1 cellular context compared by ENCODE assay signal in the genomic region with DNA sequence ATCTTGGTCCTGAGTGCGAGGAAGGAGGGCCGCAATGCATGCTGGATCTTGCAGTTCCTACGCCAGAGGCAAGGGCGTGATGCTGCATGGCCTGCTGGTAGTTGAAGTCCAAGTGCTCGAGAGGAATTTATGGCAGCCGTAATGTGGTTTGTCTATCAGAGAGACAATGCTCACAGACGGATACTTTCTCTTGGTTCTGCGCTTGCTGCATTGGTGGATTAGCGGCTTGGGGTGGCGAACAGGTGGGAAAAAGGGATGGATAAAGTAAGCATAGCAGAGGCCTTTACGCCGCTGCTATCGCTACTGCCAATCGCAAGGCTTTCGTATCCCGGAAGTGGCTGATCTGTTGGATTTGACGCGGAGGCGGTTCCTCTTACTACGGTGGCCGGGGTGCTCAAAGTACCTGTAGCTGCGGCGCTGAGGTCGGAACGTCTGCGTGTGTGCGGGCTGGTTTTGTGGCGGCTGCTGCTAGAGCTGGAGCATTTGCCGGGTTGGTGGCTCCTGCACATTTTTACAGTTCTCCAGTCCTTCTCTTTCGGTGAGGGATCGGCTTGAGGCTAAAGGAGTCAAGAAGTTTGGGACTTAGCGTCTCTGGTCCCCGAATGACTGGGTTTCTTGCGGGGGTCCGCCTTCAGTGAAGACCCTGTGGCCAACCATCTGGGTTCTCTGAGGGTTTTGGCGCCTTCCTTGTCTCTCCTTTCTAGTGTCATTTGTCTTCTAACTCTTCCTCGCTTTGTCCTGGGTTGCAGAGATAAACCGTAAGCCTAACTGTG.
TF ChIP-seq lines count a peak whose summit lies in the region.

A gene with protein sequence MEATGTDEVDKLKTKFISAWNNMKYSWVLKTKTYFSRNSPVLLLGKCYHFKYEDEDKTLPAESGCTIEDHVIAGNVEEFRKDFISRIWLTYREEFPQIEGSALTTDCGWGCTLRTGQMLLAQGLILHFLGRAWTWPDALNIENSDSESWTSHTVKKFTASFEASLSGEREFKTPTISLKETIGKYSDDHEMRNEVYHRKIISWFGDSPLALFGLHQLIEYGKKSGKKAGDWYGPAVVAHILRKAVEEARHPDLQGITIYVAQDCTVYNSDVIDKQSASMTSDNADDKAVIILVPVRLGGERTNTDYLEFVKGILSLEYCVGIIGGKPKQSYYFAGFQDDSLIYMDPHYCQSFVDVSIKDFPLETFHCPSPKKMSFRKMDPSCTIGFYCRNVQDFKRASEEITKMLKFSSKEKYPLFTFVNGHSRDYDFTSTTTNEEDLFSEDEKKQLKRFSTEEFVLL (plus strand): TSS at position 397 of the 773 bp plus-strand sequence. CDS start 19,655 bp downstream, outside the sequence.

TF ChIP-seq in GM12878, 131 proteins besides CTCF, POLR2A, EP300 and RAD21 (continued from another document and continues in another):
- TF ChIP-seq, protein P1, sequence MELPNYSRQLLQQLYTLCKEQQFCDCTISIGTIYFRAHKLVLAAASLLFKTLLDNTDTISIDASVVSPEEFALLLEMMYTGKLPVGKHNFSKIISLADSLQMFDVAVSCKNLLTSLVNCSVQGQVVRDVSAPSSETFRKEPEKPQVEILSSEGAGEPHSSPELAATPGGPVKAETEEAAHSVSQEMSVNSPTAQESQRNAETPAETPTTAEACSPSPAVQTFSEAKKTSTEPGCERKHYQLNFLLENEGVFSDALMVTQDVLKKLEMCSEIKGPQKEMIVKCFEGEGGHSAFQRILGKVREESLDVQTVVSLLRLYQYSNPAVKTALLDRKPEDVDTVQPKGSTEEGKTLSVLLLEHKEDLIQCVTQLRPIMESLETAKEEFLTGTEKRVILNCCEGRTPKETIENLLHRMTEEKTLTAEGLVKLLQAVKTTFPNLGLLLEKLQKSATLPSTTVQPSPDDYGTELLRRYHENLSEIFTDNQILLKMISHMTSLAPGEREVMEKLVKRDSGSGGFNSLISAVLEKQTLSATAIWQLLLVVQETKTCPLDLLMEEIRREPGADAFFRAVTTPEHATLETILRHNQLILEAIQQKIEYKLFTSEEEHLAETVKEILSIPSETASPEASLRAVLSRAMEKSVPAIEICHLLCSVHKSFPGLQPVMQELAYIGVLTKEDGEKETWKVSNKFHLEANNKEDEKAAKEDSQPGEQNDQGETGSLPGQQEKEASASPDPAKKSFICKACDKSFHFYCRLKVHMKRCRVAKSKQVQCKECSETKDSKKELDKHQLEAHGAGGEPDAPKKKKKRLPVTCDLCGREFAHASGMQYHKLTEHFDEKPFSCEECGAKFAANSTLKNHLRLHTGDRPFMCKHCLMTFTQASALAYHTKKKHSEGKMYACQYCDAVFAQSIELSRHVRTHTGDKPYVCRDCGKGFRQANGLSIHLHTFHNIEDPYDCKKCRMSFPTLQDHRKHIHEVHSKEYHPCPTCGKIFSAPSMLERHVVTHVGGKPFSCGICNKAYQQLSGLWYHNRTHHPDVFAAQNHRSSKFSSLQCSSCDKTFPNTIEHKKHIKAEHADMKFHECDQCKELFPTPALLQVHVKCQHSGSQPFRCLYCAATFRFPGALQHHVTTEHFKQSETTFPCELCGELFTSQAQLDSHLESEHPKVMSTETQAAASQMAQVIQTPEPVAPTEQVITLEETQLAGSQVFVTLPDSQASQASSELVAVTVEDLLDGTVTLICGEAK (IDR thresholded peaks at IDR 0.05; ENCODE audit: borderline replicate concordance) = peak; percentile 86; the same call in 1 of the 2 replicates
- TF ChIP-seq, protein P2, sequence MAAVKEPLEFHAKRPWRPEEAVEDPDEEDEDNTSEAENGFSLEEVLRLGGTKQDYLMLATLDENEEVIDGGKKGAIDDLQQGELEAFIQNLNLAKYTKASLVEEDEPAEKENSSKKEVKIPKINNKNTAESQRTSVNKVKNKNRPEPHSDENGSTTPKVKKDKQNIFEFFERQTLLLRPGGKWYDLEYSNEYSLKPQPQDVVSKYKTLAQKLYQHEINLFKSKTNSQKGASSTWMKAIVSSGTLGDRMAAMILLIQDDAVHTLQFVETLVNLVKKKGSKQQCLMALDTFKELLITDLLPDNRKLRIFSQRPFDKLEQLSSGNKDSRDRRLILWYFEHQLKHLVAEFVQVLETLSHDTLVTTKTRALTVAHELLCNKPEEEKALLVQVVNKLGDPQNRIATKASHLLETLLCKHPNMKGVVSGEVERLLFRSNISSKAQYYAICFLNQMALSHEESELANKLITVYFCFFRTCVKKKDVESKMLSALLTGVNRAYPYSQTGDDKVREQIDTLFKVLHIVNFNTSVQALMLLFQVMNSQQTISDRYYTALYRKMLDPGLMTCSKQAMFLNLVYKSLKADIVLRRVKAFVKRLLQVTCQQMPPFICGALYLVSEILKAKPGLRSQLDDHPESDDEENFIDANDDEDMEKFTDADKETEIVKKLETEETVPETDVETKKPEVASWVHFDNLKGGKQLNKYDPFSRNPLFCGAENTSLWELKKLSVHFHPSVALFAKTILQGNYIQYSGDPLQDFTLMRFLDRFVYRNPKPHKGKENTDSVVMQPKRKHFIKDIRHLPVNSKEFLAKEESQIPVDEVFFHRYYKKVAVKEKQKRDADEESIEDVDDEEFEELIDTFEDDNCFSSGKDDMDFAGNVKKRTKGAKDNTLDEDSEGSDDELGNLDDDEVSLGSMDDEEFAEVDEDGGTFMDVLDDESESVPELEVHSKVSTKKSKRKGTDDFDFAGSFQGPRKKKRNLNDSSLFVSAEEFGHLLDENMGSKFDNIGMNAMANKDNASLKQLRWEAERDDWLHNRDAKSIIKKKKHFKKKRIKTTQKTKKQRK (IDR thresholded peaks at IDR 0.05; ENCODE audit: low read depth, low read length) = no peak
- TF ChIP-seq EGR1 (IDR thresholded peaks at IDR 0.05; ENCODE audit: borderline replicate concordance in 1 of 2, low read depth in 2 of 2, low read length in 2 of 2) = peak in 1 of 2 experiments; percentile 78; a peak in 2 of 3 replicates
- TF ChIP-seq, protein P3, sequence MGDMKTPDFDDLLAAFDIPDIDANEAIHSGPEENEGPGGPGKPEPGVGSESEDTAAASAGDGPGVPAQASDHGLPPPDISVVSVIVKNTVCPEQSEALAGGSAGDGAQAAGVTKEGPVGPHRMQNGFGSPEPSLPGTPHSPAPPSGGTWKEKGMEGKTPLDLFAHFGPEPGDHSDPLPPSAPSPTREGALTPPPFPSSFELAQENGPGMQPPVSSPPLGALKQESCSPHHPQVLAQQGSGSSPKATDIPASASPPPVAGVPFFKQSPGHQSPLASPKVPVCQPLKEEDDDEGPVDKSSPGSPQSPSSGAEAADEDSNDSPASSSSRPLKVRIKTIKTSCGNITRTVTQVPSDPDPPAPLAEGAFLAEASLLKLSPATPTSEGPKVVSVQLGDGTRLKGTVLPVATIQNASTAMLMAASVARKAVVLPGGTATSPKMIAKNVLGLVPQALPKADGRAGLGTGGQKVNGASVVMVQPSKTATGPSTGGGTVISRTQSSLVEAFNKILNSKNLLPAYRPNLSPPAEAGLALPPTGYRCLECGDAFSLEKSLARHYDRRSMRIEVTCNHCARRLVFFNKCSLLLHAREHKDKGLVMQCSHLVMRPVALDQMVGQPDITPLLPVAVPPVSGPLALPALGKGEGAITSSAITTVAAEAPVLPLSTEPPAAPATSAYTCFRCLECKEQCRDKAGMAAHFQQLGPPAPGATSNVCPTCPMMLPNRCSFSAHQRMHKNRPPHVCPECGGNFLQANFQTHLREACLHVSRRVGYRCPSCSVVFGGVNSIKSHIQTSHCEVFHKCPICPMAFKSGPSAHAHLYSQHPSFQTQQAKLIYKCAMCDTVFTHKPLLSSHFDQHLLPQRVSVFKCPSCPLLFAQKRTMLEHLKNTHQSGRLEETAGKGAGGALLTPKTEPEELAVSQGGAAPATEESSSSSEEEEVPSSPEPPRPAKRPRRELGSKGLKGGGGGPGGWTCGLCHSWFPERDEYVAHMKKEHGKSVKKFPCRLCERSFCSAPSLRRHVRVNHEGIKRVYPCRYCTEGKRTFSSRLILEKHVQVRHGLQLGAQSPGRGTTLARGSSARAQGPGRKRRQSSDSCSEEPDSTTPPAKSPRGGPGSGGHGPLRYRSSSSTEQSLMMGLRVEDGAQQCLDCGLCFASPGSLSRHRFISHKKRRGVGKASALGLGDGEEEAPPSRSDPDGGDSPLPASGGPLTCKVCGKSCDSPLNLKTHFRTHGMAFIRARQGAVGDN (IDR thresholded peaks at IDR 0.05) = 0 out of 2 replicates have a peak, but pooled peaks have one; percentile 40
- TF ChIP-seq BACH1 (IDR thresholded peaks at IDR 0.05; ENCODE audit: borderline replicate concordance) = no peak
- TF ChIP-seq TAF1 (IDR thresholded peaks at IDR 0.05; ENCODE audit: borderline replicate concordance, low read depth, low read length) = peak; percentile 29; the same call in 1 of the 2 replicates
- TF ChIP-seq, protein P4, sequence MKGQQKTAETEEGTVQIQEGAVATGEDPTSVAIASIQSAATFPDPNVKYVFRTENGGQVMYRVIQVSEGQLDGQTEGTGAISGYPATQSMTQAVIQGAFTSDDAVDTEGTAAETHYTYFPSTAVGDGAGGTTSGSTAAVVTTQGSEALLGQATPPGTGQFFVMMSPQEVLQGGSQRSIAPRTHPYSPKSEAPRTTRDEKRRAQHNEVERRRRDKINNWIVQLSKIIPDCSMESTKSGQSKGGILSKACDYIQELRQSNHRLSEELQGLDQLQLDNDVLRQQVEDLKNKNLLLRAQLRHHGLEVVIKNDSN (IDR thresholded peaks at IDR 0.05; ENCODE audit: borderline replicate concordance, extremely low read length, insufficient read depth, low read depth, low read length) = peak; percentile 37
- TF ChIP-seq JUNB (IDR thresholded peaks at IDR 0.05) = no peak
- no peak for TF ChIP-seq TBL1XR1 (IDR thresholded peaks at IDR 0.05; ENCODE audit: low read depth, low read length)
- TF ChIP-seq ZSCAN29 (IDR thresholded peaks at IDR 0.05) = no peak
- TF ChIP-seq FOS (IDR thresholded peaks at IDR 0.05; ENCODE audit: borderline replicate concordance, extremely low read depth, insufficient read length) = no peak
- TF ChIP-seq JUND (IDR thresholded peaks at IDR 0.05; ENCODE audit: low read depth, low read length) = no peak
- 0 out of 2 replicates have a peak, but pooled peaks have one; percentile 48 for TF ChIP-seq RCOR1 (conservative IDR thresholded peaks at IDR 0.05; ENCODE audit: low read depth, low read length)
- TF ChIP-seq SPI1 (IDR thresholded peaks at IDR 0.05; ENCODE audit: borderline replicate concordance, insufficient read depth, low read depth, low read length) = 0 out of 2 replicates have a peak, but pooled peaks have one; percentile 26
- no peak for TF ChIP-seq MYC (IDR thresholded peaks at IDR 0.05; ENCODE audit: insufficient read depth, insufficient read length, insufficient replicate concordance, low read length, severe bottlenecking)
- no peak for TF ChIP-seq SREBF2 (IDR thresholded peaks at IDR 0.05; ENCODE audit: low read length)
- TF ChIP-seq BMI1 (IDR thresholded peaks at IDR 0.05; ENCODE audit: borderline replicate concordance) = no peak
- TF ChIP-seq ETV6 (conservative IDR thresholded peaks at IDR 0.05 in 1 of 2, IDR thresholded peaks at IDR 0.05 in 1 of 2; ENCODE audit: borderline replicate concordance in 1 of 2, low read depth in 1 of 2) = peak in 1 of 2 experiments; percentile 30; a peak in 1 of 4 replicates
- TF ChIP-seq CBX5 (IDR thresholded peaks at IDR 0.05; ENCODE audit: low read depth) = no peak
- no peak for TF ChIP-seq ZNF217 (IDR thresholded peaks at IDR 0.05)
- TF ChIP-seq NFIC (IDR thresholded peaks at IDR 0.05; ENCODE audit: low read depth, low read length) = no peak
- peak; percentile 47; the same call in 1 of the 2 replicates for TF ChIP-seq ZNF207 (IDR thresholded peaks at IDR 0.05; ENCODE audit: borderline replicate concordance)
- no peak for TF ChIP-seq NFYA (IDR thresholded peaks at IDR 0.05; ENCODE audit: borderline replicate concordance, low read depth, low read length)
- TF ChIP-seq NRF1 (conservative IDR thresholded peaks at IDR 0.05; ENCODE audit: low read depth, low read length) = no peak
- no peak for TF ChIP-seq SUPT20H (IDR thresholded peaks at IDR 0.05; ENCODE audit: borderline replicate concordance, control insufficient read depth, low read depth, low read length)
- TF ChIP-seq, protein P5, sequence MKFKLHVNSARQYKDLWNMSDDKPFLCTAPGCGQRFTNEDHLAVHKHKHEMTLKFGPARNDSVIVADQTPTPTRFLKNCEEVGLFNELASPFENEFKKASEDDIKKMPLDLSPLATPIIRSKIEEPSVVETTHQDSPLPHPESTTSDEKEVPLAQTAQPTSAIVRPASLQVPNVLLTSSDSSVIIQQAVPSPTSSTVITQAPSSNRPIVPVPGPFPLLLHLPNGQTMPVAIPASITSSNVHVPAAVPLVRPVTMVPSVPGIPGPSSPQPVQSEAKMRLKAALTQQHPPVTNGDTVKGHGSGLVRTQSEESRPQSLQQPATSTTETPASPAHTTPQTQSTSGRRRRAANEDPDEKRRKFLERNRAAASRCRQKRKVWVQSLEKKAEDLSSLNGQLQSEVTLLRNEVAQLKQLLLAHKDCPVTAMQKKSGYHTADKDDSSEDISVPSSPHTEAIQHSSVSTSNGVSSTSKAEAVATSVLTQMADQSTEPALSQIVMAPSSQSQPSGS (IDR thresholded peaks at IDR 0.05; ENCODE audit: low read length) = no peak
- TF ChIP-seq, protein P6, sequence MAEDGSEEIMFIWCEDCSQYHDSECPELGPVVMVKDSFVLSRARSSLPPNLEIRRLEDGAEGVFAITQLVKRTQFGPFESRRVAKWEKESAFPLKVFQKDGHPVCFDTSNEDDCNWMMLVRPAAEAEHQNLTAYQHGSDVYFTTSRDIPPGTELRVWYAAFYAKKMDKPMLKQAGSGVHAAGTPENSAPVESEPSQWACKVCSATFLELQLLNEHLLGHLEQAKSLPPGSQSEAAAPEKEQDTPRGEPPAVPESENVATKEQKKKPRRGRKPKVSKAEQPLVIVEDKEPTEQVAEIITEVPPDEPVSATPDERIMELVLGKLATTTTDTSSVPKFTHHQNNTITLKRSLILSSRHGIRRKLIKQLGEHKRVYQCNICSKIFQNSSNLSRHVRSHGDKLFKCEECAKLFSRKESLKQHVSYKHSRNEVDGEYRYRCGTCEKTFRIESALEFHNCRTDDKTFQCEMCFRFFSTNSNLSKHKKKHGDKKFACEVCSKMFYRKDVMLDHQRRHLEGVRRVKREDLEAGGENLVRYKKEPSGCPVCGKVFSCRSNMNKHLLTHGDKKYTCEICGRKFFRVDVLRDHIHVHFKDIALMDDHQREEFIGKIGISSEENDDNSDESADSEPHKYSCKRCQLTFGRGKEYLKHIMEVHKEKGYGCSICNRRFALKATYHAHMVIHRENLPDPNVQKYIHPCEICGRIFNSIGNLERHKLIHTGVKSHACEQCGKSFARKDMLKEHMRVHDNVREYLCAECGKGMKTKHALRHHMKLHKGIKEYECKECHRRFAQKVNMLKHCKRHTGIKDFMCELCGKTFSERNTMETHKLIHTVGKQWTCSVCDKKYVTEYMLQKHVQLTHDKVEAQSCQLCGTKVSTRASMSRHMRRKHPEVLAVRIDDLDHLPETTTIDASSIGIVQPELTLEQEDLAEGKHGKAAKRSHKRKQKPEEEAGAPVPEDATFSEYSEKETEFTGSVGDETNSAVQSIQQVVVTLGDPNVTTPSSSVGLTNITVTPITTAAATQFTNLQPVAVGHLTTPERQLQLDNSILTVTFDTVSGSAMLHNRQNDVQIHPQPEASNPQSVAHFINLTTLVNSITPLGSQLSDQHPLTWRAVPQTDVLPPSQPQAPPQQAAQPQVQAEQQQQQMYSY (CRISPR knock-in tag; IDR thresholded peaks at IDR 0.05) = no peak
- TF ChIP-seq, protein P7, sequence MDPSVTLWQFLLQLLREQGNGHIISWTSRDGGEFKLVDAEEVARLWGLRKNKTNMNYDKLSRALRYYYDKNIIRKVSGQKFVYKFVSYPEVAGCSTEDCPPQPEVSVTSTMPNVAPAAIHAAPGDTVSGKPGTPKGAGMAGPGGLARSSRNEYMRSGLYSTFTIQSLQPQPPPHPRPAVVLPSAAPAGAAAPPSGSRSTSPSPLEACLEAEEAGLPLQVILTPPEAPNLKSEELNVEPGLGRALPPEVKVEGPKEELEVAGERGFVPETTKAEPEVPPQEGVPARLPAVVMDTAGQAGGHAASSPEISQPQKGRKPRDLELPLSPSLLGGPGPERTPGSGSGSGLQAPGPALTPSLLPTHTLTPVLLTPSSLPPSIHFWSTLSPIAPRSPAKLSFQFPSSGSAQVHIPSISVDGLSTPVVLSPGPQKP (IDR thresholded peaks at IDR 0.05; ENCODE audit: low read depth, low read length) = peak; percentile 69
- no peak for TF ChIP-seq PAX8 (IDR thresholded peaks at IDR 0.05)
